In the genomic region with DNA sequence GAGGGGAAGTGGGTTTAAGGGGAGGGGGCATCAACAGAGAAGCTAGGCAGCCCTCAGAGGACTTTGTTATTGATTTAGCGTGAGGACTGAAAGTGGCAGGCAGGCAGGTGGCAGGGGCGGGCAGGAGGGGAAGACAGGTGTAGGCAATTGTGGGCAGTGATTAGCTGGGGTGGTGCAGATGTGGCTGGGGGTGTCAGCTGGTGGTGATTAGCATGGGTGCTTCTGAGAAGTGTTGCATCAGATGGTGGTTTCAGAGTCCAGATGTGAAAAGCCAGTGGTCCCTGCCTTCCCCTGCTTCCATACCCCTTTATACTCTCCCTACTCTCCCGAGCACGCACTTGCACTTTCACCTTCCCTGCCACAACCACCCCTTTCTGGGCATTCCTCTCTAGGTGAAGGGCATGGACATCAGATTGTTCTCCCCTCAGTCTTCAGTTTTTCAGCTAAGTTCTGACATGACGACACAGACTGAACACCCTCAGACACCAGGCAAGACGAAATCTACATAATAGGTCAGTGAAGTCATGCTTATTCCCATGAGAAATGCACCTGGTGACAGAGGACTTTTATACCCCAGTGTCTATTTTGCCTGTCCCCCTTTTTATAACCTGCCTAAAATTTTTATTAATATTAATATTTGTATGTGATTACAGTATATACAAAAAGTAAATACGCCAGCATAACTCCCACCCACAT, we compare ENCODE assay signal across 13 cellular contexts.
DNase-seq lines count a peak whose midpoint lies in the region; ATAC-seq and TF ChIP-seq lines count a peak whose summit lies in the region.
"Had no signal": no experiment of that assay in that cellular context is flagged by ENCODE, and none has a peak within 500 bp of the region (broad histone marks: within the 10 kb centered on the region; RNA-seq: fewer than 3 reads in every experiment).

No MANE protein-coding gene starts in this region.

- H3K36me3 Mint-ChIP-seq in activated naive CD4-positive, alpha-beta T cell treated with anti-CD3 and anti-CD28 coated beads, Interleukin-2, amount 10 ng/mL, durations not matched to agents 7 days and 5 days: no peaks in the 10 kb centered on the region
- no peaks in the 10 kb centered on the region for H3K36me3 Mint-ChIP-seq in activated naive CD8-positive, alpha-beta T cell treated with anti-CD3 and anti-CD28 coated beads, Interleukin-2, amount 50 U/mL, for 24 hours (ENCODE audit: low read depth)
- H3K36me3 Mint-ChIP-seq: memory B cell had no signal

- no peaks in the 10 kb centered on the region for H3K79me2 ChIP-seq in trophoblast cell (ENCODE audit: control insufficient read depth, insufficient read depth, low read length, poor library complexity)

- H2AFZ ChIP-seq in trophoblast cell (ENCODE audit: insufficient read depth, low read length, poor library complexity): no peak overlapping the region

- H3K14ac ChIP-seq in trophoblast cell (ENCODE audit: low read length): no peak overlapping the region

- no peak overlapping the region for H3K27ac Mint-ChIP-seq in activated naive CD4-positive, alpha-beta T cell treated with anti-CD3 and anti-CD28 coated beads, Interleukin-2, amount 10 ng/mL, durations not matched to agents 7 days and 5 days
- no peak overlapping the region for H3K27ac Mint-ChIP-seq in activated naive CD8-positive, alpha-beta T cell treated with anti-CD3 and anti-CD28 coated beads, Interleukin-2, amount 50 U/mL, for 24 hours
- H3K27ac Mint-ChIP-seq: memory B cell had no signal

- no peak for TF ChIP-seq EP300 in ovary (IDR thresholded peaks at IDR 0.05)

- H3K36me3 ChIP-seq in trophoblast cell (ENCODE audit: control insufficient read depth in 1 of 2, insufficient read depth in 2 of 2, low read length in 2 of 2) (no peaks in the 10 kb centered on the region), ovary (no peaks in the 10 kb centered on the region)
- H3K36me3 ChIP-seq: upper lobe of right lung had no signal

- no peak for TF ChIP-seq CTCF in ovary (IDR thresholded peaks at IDR 0.05)

- H3K23ac ChIP-seq in trophoblast cell (ENCODE audit: low read length): no peak overlapping the region

- no peak overlapping the region for H3K9ac ChIP-seq in trophoblast cell (ENCODE audit: low read length)

- no peak overlapping the region for H2BK12ac ChIP-seq in trophoblast cell (ENCODE audit: low read length)

- H3K4me3 ChIP-seq in trophoblast cell (ENCODE audit: low read depth, low read length) (peak overlapping the region; percentile 25), ovary (no peak overlapping the region)
- H3K4me3 ChIP-seq: upper lobe of right lung had no signal

- no peak overlapping the region for H3K18ac ChIP-seq in trophoblast cell (ENCODE audit: low read length)

- no peak overlapping the region for H3K4me3 Mint-ChIP-seq in activated naive CD4-positive, alpha-beta T cell treated with anti-CD3 and anti-CD28 coated beads, Interleukin-2, amount 10 ng/mL, durations not matched to agents 7 days and 5 days
- H3K4me3 Mint-ChIP-seq in activated naive CD8-positive, alpha-beta T cell treated with anti-CD3 and anti-CD28 coated beads, Interleukin-2, amount 50 U/mL, for 24 hours: no peak overlapping the region
- H3K4me3 Mint-ChIP-seq: memory B cell had no signal

- no peak overlapping the region for H4K8ac ChIP-seq in trophoblast cell (ENCODE audit: low read depth, low read length)

- ATAC-seq in GM19324 (IDR thresholded peaks at IDR 0.05; ENCODE audit: low FRiP score, unreplicated experiment): peak; percentile 80
- peak; percentile 67 for ATAC-seq in HG03432 (IDR thresholded peaks at IDR 0.05; ENCODE audit: unreplicated experiment)
- no peak for ATAC-seq in activated naive CD8-positive, alpha-beta T cell treated with anti-CD3 and anti-CD28 coated beads, Interleukin-2, amount 50 U/mL, for 24 hours
- ATAC-seq in HG03039 (IDR thresholded peaks at IDR 0.05; ENCODE audit: unreplicated experiment): no peak
- ATAC-seq: PC-3, upper lobe of right lung had no signal

- DNase-seq in NCI-H345 (lab: John Stamatoyannopoulos, UW) (peak; percentile 81), trophoblast cell (no peak), ovary (no peak)
- no peak for DNase-seq in activated naive CD4-positive, alpha-beta T cell treated with anti-CD3 and anti-CD28 coated beads, Interleukin-2, amount 10 ng/mL, durations not matched to agents 7 days and 5 days
- no peak for DNase-seq in activated naive CD8-positive, alpha-beta T cell treated with anti-CD3 and anti-CD28 coated beads, Interleukin-2, amount 50 U/mL, for 24 hours
- DNase-seq: activated T-cell treated with anti-CD3 and anti-CD28 coated beads, Interleukin-2, amount 50 U/mL, for 1 hour; DND-41; PC-3; upper lobe of right lung had no signal

- CTCF ChIA-PET in activated naive CD4-positive, alpha-beta T cell treated with anti-CD3 and anti-CD28 coated beads, Interleukin-2, amount 10 ng/mL, durations not matched to agents 7 days and 5 days (lab: Charles Lee): no interaction called here

- H2BK120ac ChIP-seq in trophoblast cell (ENCODE audit: insufficient read depth, low read length, poor library complexity): no peak overlapping the region

- no peak overlapping the region for H3K4me2 ChIP-seq in trophoblast cell (ENCODE audit: low read length)

- H3K9me3 ChIP-seq in trophoblast cell (ENCODE audit: insufficient read depth, low read depth, low read length) (no peaks in the 10 kb centered on the region), ovary (no peaks in the 10 kb centered on the region)
- H3K9me3 ChIP-seq: upper lobe of right lung had no signal

- H4K12ac ChIP-seq in trophoblast cell (ENCODE audit: low read depth, low read length): no peak overlapping the region

- no peaks in the 10 kb centered on the region for H3K9me3 Mint-ChIP-seq in activated naive CD4-positive, alpha-beta T cell treated with anti-CD3 and anti-CD28 coated beads, Interleukin-2, amount 10 ng/mL, durations not matched to agents 7 days and 5 days
- no peaks in the 10 kb centered on the region for H3K9me3 Mint-ChIP-seq in activated naive CD8-positive, alpha-beta T cell treated with anti-CD3 and anti-CD28 coated beads, Interleukin-2, amount 50 U/mL, for 24 hours
- H3K9me3 Mint-ChIP-seq: memory B cell had no signal

- TF ChIP-seq POLR2A in ovary (IDR thresholded peaks at IDR 0.05): no peak

- intact Hi-C loops in ovary (cut with DNase I): no loop called here

- peaks cover 2 to 7% of the 10 kb centered on the region in 2 experiments for H3K4me1 ChIP-seq in trophoblast cell (ENCODE audit: control insufficient read depth in 1 of 2, insufficient read depth in 2 of 2, low read length in 2 of 2)
- H3K4me1 ChIP-seq in ovary (ENCODE audit: insufficient read depth): no peaks in the 10 kb centered on the region
- H3K4me1 ChIP-seq: upper lobe of right lung had no signal

- H3K4me1 Mint-ChIP-seq in activated naive CD4-positive, alpha-beta T cell treated with anti-CD3 and anti-CD28 coated beads, Interleukin-2, amount 10 ng/mL, durations not matched to agents 7 days and 5 days: no peaks in the 10 kb centered on the region
- no peaks in the 10 kb centered on the region for H3K4me1 Mint-ChIP-seq in activated naive CD8-positive, alpha-beta T cell treated with anti-CD3 and anti-CD28 coated beads, Interleukin-2, amount 50 U/mL, for 24 hours

- H3K27me3 Mint-ChIP-seq in activated naive CD4-positive, alpha-beta T cell treated with anti-CD3 and anti-CD28 coated beads, Interleukin-2, amount 10 ng/mL, durations not matched to agents 7 days and 5 days: no peaks in the 10 kb centered on the region
- no peaks in the 10 kb centered on the region for H3K27me3 Mint-ChIP-seq in activated naive CD8-positive, alpha-beta T cell treated with anti-CD3 and anti-CD28 coated beads, Interleukin-2, amount 50 U/mL, for 24 hours

- no peak overlapping the region for H4K91ac ChIP-seq in trophoblast cell (ENCODE audit: low read depth, low read length)

- no peak overlapping the region for H2BK5ac ChIP-seq in trophoblast cell (ENCODE audit: low read depth, low read length, poor library complexity)

- no peaks in the 10 kb centered on the region for H3K79me1 ChIP-seq in trophoblast cell (ENCODE audit: low read length)

- H3K27me3 ChIP-seq in trophoblast cell (ENCODE audit: insufficient read depth, low read length): no peaks in the 10 kb centered on the region
- H3K27me3 ChIP-seq in ovary: no peaks in the 10 kb centered on the region
- H3K27me3 ChIP-seq: upper lobe of right lung had no signal

- no peak overlapping the region for H3K4ac ChIP-seq in trophoblast cell (ENCODE audit: low read depth, low read length)

- no CpG with 5 or more reads among the region's 7 CpGs for WGBS in trophoblast cell (ENCODE audit: extremely low coverage, insufficient coverage, insufficient read length)
- WGBS in ovary, 3 donors: 88 to 92% (median 91%) methylated on average over 7 of the region's 7 CpGs

- no peak overlapping the region for H2AK5ac ChIP-seq in trophoblast cell (ENCODE audit: low read length)

- H3K27ac ChIP-seq in trophoblast cell (ENCODE audit: low read depth, low read length) (no peak overlapping the region), ovary (no peak overlapping the region)
- H3K27ac ChIP-seq: upper lobe of right lung had no signal

Comparison
In these comparisons a context has a peak if more than half of its experiments do, and no peak if none do; other contexts are left out.
1. ATAC-seq: peak in GM19324 (single experiment) and HG03432 (single experiment); none in activated naive CD8-positive, alpha-beta T cell treated with anti-CD3 and anti-CD28 coated beads, Interleukin-2, amount 50 U/mL, for 24 hours (single experiment) and HG03039 (single experiment).